Comparison of ENCODE assay signal across 22 cellular contexts in the genomic region with DNA sequence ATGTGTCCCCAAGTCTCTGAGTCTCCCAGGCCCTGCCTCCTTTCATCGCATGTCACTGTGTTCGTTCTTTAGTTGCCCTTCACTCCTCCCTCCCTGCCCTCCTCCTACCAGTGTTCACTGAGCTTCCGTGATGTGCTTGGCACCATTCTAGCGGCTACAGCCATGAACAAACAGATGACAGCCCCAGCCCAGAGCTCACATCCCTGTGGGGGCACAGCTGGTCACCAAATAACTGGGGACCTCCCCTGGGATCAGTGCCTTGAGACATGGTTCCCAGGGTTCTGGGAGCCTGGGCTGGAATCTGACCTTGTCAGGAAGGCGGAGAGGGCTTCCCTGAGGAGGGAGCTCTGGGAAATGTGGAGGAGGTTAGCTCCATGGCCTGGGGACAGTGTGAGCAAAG.
"Had no signal": no experiment of that assay in that cellular context is flagged by ENCODE, and none has a peak within 500 bp of the region (broad histone marks: within the 10 kb centered on the region; RNA-seq: fewer than 3 reads in every experiment).

No MANE protein-coding gene starts in this region.

- H3K27ac ChIP-seq: SJSA1, SK-N-MC had no signal

- DNase-seq: IMR-90, Karpas-422, KG1, NCI-H1092, NCI-H1105 treated with DMSO at 0.1 percent for 48 hours, NCI-H1417 treated with DMSO at 0.1 percent for 48 hours, NCI-H146, NCI-H1694 treated with DMSO at 0.1 percent for 48 hours, NCI-H1930, NCI-H2081, NCI-H2107, NCI-H226, NCI-H446, NCI-H510A, NCI-H524 treated with DMSO at 0.1 percent for 48 hours, NCI-H69, NCI-H774, Right ventricle myocardium superior, RPMI8226, SIG-M5 had no signal

- H3K9me3 ChIP-seq: SJSA1 had no signal

- H3K4me1 ChIP-seq: SJSA1 had no signal

- H3K4me3 ChIP-seq: SJSA1, SK-N-MC had no signal

- H3K36me3 ChIP-seq: SJSA1 had no signal

- H3K27me3 ChIP-seq: SJSA1 had no signal
